In genomic region chr19:42596391-42597071, GRCh38 we compare ENCODE assay signal across 8 cellular contexts. TPM values are rescaled to one million over a fixed set of nuclear protein-coding genes. Genes with fewer than 3 reads are reported as not detected.
DNase-seq lines count a peak whose midpoint lies in the region; ATAC-seq and TF ChIP-seq lines count a peak whose summit lies in the region.

No MANE protein-coding gene starts in this region.

- no peaks in the 10 kb centered on the region for H3K4me1 ChIP-seq in ascending aorta

- ATAC-seq in GM18517 (IDR thresholded peaks at IDR 0.05; ENCODE audit: unreplicated experiment) (no peak), GM21526 (IDR thresholded peaks at IDR 0.05; ENCODE audit: low FRiP score, unreplicated experiment) (no peak)

- H3K4me3 ChIP-seq in ascending aorta: no peak overlapping the region
- H3K4me3 ChIP-seq in kidney epithelial cell (ENCODE audit: low read depth, low read length): no peak overlapping the region

- no peaks in the 10 kb centered on the region for H3K9me3 ChIP-seq in ascending aorta

- no peaks in the 10 kb centered on the region for H3K27me3 ChIP-seq in ascending aorta
- H3K27me3 ChIP-seq in kidney epithelial cell (ENCODE audit: control insufficient read depth, insufficient read depth, low read length): no peaks in the 10 kb centered on the region

- H3K36me3 ChIP-seq in ascending aorta (no peaks in the 10 kb centered on the region), kidney epithelial cell (ENCODE audit: control insufficient read depth, insufficient read depth, low read length) (no peaks in the 10 kb centered on the region)

- intact Hi-C loops in ascending aorta (cut with DNase I): loop anchor here (2.0 kb wide), 1 partner anchor 34 kb away; no protein-coding TSS in a partner anchor

- peak; percentile 97 for TF ChIP-seq CTCF in 22Rv1 (IDR thresholded peaks at IDR 0.05)
- TF ChIP-seq CTCF in GM10266 (IDR thresholded peaks at IDR 0.05; ENCODE audit: control insufficient read depth, insufficient read depth, low read depth, missing control alignments): peak; percentile 89
- peak; percentile 61 to 80 (median 74) for TF ChIP-seq CTCF in ascending aorta (IDR thresholded peaks at IDR 0.05)
- TF ChIP-seq CTCF in kidney epithelial cell (IDR thresholded peaks at IDR 0.05; ENCODE audit: insufficient read depth, low read length, poor library complexity, severe bottlenecking): peak; percentile 88

- DNase-seq in GM10266 (ENCODE audit: extremely low spot score) (no peak), RPMI7951 (ENCODE audit: low read depth) (peak; percentile 8), ascending aorta (ENCODE audit: low spot score in 2 of 2) (no peak), kidney epithelial cell (ENCODE audit: low read depth) (no peak)
- peak in 2 of 3 donors; percentile 1 to 23 for DNase-seq in stimulated activated CD4-positive, alpha-beta T cell treated with anti-CD3 and anti-CD28 coated beads, TNF-alpha, amount 100 ng/mL, for 1 hour (ENCODE audit: low read depth in 3 of 3, low spot score in 1 of 3)

- H3K27ac ChIP-seq in 22Rv1 (no peak overlapping the region), ascending aorta (no peak overlapping the region)

RNA-seq across cellular contexts. Expression of gene CEACAM8, which starts 1.8 kb away (rescaled TPM):
- not detected in 2 replicates for total RNA-seq in RPMI7951 (2014; rRNA removed; shearing (Covaris generic))
- total RNA-seq in ascending aorta (not detected), kidney epithelial cell (not detected in 2 replicates)

Comparison
In these comparisons a context has a peak if more than half of its experiments do, and no peak if none do; other contexts are left out.
1. DNase-seq: peak in RPMI7951 (single experiment) and stimulated activated CD4-positive, alpha-beta T cell treated with anti-CD3 and anti-CD28 coated beads, TNF-alpha, amount 100 ng/mL, for 1 hour (2 of 3); none in GM10266 (single experiment), ascending aorta (0 of 2) and kidney epithelial cell (single experiment).
2. Peak in every context shown above with its lines, with median percentiles within 50 percentile points of each other: CTCF ChIP-seq.